In genomic region chr19:33758541-33759013, GRCh38 we compare ENCODE assay signal across 15 cellular contexts. TPM values are rescaled to one million over a fixed set of nuclear protein-coding genes. Genes with fewer than 3 reads are reported as not detected.
DNase-seq lines count a peak whose midpoint lies in the region; ATAC-seq and TF ChIP-seq lines count a peak whose summit lies in the region.
"Had no signal": no experiment of that assay in that cellular context is flagged by ENCODE, and none has a peak within 500 bp of the region (broad histone marks: within the 10 kb centered on the region; RNA-seq: fewer than 3 reads in every experiment).

No MANE protein-coding gene starts in this region.

- H4K20me1 ChIP-seq in PC-3 (ENCODE audit: low read length), result no peaks in the 10 kb centered on the region

- H3K27ac ChIP-seq in left lung (peak overlapping the region in 1 of 2 donors; percentile 48), PC-3 (ENCODE audit: low read length) (no peak overlapping the region)
- H3K27ac ChIP-seq: testis had no signal

- H3K4me3 ChIP-seq in left lung (no peak overlapping the region), PC-3 (ENCODE audit: low read length) (no peak overlapping the region)
- H3K4me3 ChIP-seq: GM12878, testis had no signal

- H3K79me2 ChIP-seq in PC-3 (ENCODE audit: low read length), result no peaks in the 10 kb centered on the region

- H3K4me2 ChIP-seq in PC-3 (ENCODE audit: low read length), result no peak overlapping the region
- H3K4me2 ChIP-seq: SK-N-SH had no signal

- no peaks in the 10 kb centered on the region for H3K4me1 ChIP-seq in left lung
- H3K4me1 ChIP-seq in PC-3 (ENCODE audit: insufficient read depth, low read length), result no peaks in the 10 kb centered on the region
- H3K4me1 ChIP-seq: testis had no signal

- no peak overlapping the region for H3K9ac ChIP-seq in PC-3 (ENCODE audit: low read length)
- H3K9ac ChIP-seq: SK-N-SH had no signal

- H3F3A ChIP-seq in PC-3 (ENCODE audit: low read length, unreplicated experiment), result no peaks in the 10 kb centered on the region

- no peak overlapping the region for H2AFZ ChIP-seq in PC-3 (ENCODE audit: low read length)

- H3K9me3 ChIP-seq in left lung (no peaks in the 10 kb centered on the region), PC-3 (ENCODE audit: low read length) (no peaks in the 10 kb centered on the region)
- H3K9me3 ChIP-seq: SK-N-SH, testis had no signal

- H3K27me3 ChIP-seq in left lung (peaks cover 0 to 23% of the 10 kb centered on the region in 2 donors), PC-3 (ENCODE audit: low read length) (peaks cover 12% of the 10 kb centered on the region; the same call in 1 of the 2 replicates)
- H3K27me3 ChIP-seq: testis had no signal

- no TSS peak for BruUV-seq in PC-3 (replicated peaks; lab: Mats Ljungman, UMichigan)

- DNase-seq in Right ventricle myocardium inferior (ENCODE audit: missing footprints) (no peak), left cardiac atrium (no peak), amniotic epithelial cell (ENCODE audit: low read depth) (peak; percentile 4), left lung (peak in 1 of 2 donors; percentile 63), ureter (ENCODE audit: low spot score) (peak; percentile 79), GM03348 (ENCODE audit: low spot score) (no peak), NCI-H1417 treated with DMSO at 0.1 percent for 48 hours (lab: John Stamatoyannopoulos, UW) (no peak), PC-3 (no peak)
- DNase-seq: 8988T, activated gamma-delta T cell, MV-4-11, NCI-H2107, SK-N-SH, testis had no signal

- peak; percentile 20 for ATAC-seq in Right ventricle myocardium inferior
- ATAC-seq in left cardiac atrium, result no peak
- peak; percentile 95 for ATAC-seq in left lung
- ATAC-seq in PC-3, result no peak
- ATAC-seq: GM12878 had no signal

- intact Hi-C loops in Right ventricle myocardium inferior (cut with DNase I), result no loop called here
- intact Hi-C loops in left cardiac atrium (cut with DNase I), result no loop called here
- intact Hi-C loops in left lung (cut with DNase I), result no loop called here
- intact Hi-C loops in PC-3 (cut with micrococcal nuclease), result no loop called here

- CTCF ChIA-PET in PC-3 (lab: Charles Lee), result no interaction called here

- POLR2A ChIA-PET in PC-3 (lab: Charles Lee; ENCODE audit: unreplicated experiment), result no interaction called here

- H3K36me3 ChIP-seq in left lung (no peaks in the 10 kb centered on the region), PC-3 (ENCODE audit: low read depth, low read length) (no peaks in the 10 kb centered on the region)

- TF ChIP-seq CTCF in left lung (IDR thresholded peaks at IDR 0.05) (no peak), PC-3 (conservative IDR thresholded peaks at IDR 0.05; ENCODE audit: low read depth, low read length) (no peak)

- H3K9me2 ChIP-seq in PC-3 (replicated peaks; ENCODE audit: low read length), result no peaks in the 10 kb centered on the region
- H3K9me2 ChIP-seq: SK-N-SH had no signal

RNA-seq across cellular contexts. Expression of gene KCTD15, which starts 38.1 kb away (rescaled TPM):
- total RNA-seq in Right ventricle myocardium inferior, result 10.1 TPM
- 10 to 100 TPM; 10.1 to 15.9 TPM for total RNA-seq in left cardiac atrium
- total RNA-seq in left lung, result 10 to 100 TPM; 21.8 to 28.2 TPM
- 49.3 TPM for total RNA-seq in ureter
- 58.2 and 79.9 TPM in 2 replicates for total RNA-seq in PC-3 (2014; rRNA removed)
- total RNA-seq: GM12878 had no signal

Comparison
In these comparisons a context has a peak if more than half of its experiments do, and no peak if none do; other contexts are left out.
1. ATAC-seq: peak in Right ventricle myocardium inferior (single experiment) and left lung (single experiment); none in left cardiac atrium (0 of 2) and PC-3 (single experiment).
2. DNase-seq: peak in amniotic epithelial cell (single experiment) and ureter (single experiment); none in Right ventricle myocardium inferior (single experiment), left cardiac atrium (single experiment), GM03348 (single experiment), NCI-H1417 treated with DMSO at 0.1 percent for 48 hours (single experiment) and PC-3 (single experiment).